Comparison of ENCODE assay signal across 14 cellular contexts in the genomic region with DNA sequence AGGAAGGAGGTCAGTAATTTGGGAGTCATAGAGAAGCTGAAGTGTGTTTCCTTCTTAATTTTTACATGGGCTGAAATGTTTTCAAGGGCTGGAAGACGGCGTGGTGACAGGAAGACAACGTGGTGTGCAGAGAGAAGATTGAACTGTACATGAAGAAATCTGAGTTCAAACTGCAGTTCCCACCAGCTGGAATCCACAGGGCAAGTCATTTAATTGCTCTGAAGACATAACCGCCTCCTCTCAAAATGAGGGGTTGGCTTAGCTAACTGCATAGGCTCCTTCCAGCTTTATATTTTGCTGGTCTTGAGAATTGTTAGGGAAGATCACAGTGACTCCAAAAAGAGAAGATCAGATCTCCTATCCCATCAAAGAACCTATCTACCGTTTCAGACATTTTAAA.
"Had no signal": no experiment of that assay in that cellular context is flagged by ENCODE, and none has a peak within 500 bp of the region (broad histone marks: within the 10 kb centered on the region; RNA-seq: fewer than 3 reads in every experiment).

No MANE protein-coding gene starts in this region.

- H3K4me1 ChIP-seq: parathyroid adenoma had no signal

- H3K9me3 ChIP-seq: transverse colon had no signal

- H3K4me1 Mint-ChIP-seq: activated CD4-positive, alpha-beta T cell treated with anti-CD3 and anti-CD28 coated beads, Interleukin-2, amount 10 ng/mL, durations not matched to agents 24 days and 14 days; central memory CD8-positive, alpha-beta T cell; immature natural killer cell; stimulated activated memory B cell treated with anti-CD40 and anti-IgM and Interleukin-4, amounts not matched to agents 10 μg/mL and 1 μg/mL and 100 μg/mL, for 72 hours; T-helper 17 cell had no signal

- H3K4me3 ChIP-seq: skin epidermis, transverse colon had no signal

- H3K27ac Mint-ChIP-seq: activated B cell treated with CpG ODN at 0.5 μM for 24 hours; activated CD4-positive, alpha-beta T cell treated with anti-CD3 and anti-CD28 coated beads, Interleukin-2, amount 10 ng/mL, durations not matched to agents 24 days and 14 days; activated T-helper 1 cell treated with anti-CD3 and anti-CD28 coated beads, Interleukin-12 subunit alpha, Interleukin-12 subunit beta, Interleukin-2, Interleukin-4 antibody, amounts not matched to agents 30 ng/mL and 10 ng/mL and 1 ng/mL, durations not matched to agents 14 hours and 24 hours and 36 hours; endodermal cell; immature natural killer cell; stimulated activated memory B cell treated with anti-CD40 and anti-IgM and Interleukin-4, amounts not matched to agents 10 μg/mL and 1 μg/mL and 100 μg/mL, for 72 hours; T-helper 17 cell had no signal

- H2AFZ ChIP-seq: parathyroid adenoma had no signal

- H3K27me3 ChIP-seq: transverse colon had no signal

- H3K27me3 Mint-ChIP-seq: activated B cell treated with CpG ODN at 0.5 μM for 24 hours; activated CD4-positive, alpha-beta T cell treated with anti-CD3 and anti-CD28 coated beads, Interleukin-2, amount 10 ng/mL, durations not matched to agents 24 days and 14 days; central memory CD8-positive, alpha-beta T cell; stimulated activated memory B cell treated with anti-CD40 and anti-IgM and Interleukin-4, amounts not matched to agents 10 μg/mL and 1 μg/mL and 100 μg/mL, for 72 hours had no signal

- H3K9me3 Mint-ChIP-seq: activated B cell treated with CpG ODN at 0.5 μM for 24 hours; activated CD4-positive, alpha-beta T cell treated with anti-CD3 and anti-CD28 coated beads, Interleukin-2, amount 10 ng/mL, durations not matched to agents 24 days and 14 days; activated T-helper 1 cell treated with anti-CD3 and anti-CD28 coated beads, Interleukin-12 subunit alpha, Interleukin-12 subunit beta, Interleukin-2, Interleukin-4 antibody, amounts not matched to agents 30 ng/mL and 10 ng/mL and 1 ng/mL, durations not matched to agents 14 hours and 24 hours and 36 hours; central memory CD8-positive, alpha-beta T cell; endodermal cell; stimulated activated memory B cell treated with anti-CD40 and anti-IgM and Interleukin-4, amounts not matched to agents 10 μg/mL and 1 μg/mL and 100 μg/mL, for 72 hours had no signal

- DNase-seq: activated B cell treated with CpG ODN at 0.5 μM for 24 hours; activated CD4-positive, alpha-beta T cell treated with anti-CD3 and anti-CD28 coated beads, Interleukin-2, amount 10 ng/mL, durations not matched to agents 24 days and 14 days; activated naive CD4-positive, alpha-beta T cell; endodermal cell; immature natural killer cell; left colon; mesendoderm; T-helper 17 cell; transverse colon had no signal

- H3K36me3 Mint-ChIP-seq: immature natural killer cell; stimulated activated memory B cell treated with anti-CD40 and anti-IgM and Interleukin-4, amounts not matched to agents 10 μg/mL and 1 μg/mL and 100 μg/mL, for 72 hours had no signal

- H3K9ac ChIP-seq: parathyroid adenoma had no signal

- H3K27ac ChIP-seq: parathyroid adenoma, skin epidermis had no signal

- ATAC-seq: left colon; stimulated activated memory B cell treated with anti-CD40 and anti-IgM and Interleukin-4, amounts not matched to agents 10 μg/mL and 1 μg/mL and 100 μg/mL, for 72 hours; T-helper 17 cell had no signal

- H3K4me3 Mint-ChIP-seq: activated B cell treated with CpG ODN at 0.5 μM for 24 hours; activated CD4-positive, alpha-beta T cell treated with anti-CD3 and anti-CD28 coated beads, Interleukin-2, amount 10 ng/mL, durations not matched to agents 24 days and 14 days; activated T-helper 1 cell treated with anti-CD3 and anti-CD28 coated beads, Interleukin-12 subunit alpha, Interleukin-12 subunit beta, Interleukin-2, Interleukin-4 antibody, amounts not matched to agents 30 ng/mL and 10 ng/mL and 1 ng/mL, durations not matched to agents 14 hours and 24 hours and 36 hours; central memory CD8-positive, alpha-beta T cell; endodermal cell; immature natural killer cell; stimulated activated memory B cell treated with anti-CD40 and anti-IgM and Interleukin-4, amounts not matched to agents 10 μg/mL and 1 μg/mL and 100 μg/mL, for 72 hours; T-helper 17 cell had no signal

- H3K79me2 ChIP-seq: parathyroid adenoma had no signal

- H3K36me3 ChIP-seq: transverse colon had no signal
